Comparison of ENCODE assay signal across 1 cellular context in the genomic region with DNA sequence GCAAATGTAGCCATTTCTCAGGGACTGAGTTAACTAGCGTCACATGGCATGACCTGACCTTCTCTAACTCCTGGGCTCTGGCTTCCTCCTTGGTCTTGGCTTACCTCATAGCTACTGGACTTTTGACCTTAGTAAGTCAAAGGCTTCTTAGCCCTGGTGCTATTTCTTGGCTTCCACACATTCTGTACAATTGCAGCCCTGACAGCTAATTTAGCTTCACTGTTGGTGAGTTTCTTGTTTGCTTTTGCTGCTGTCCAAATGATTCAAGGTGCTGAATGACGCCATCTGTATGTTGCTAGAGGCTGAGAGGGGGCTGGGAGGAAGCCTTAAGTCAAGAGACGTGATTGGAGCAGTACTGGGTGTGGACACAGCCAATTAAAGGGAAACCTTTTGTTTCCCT.
TF ChIP-seq lines count a peak whose summit lies in the region.

No MANE protein-coding gene starts in this region.

TF ChIP-seq in A549, 52 proteins besides CTCF, POLR2A, EP300 and RAD21 (continued from another document):
- no peak for TF ChIP-seq MYC (IDR thresholded peaks at IDR 0.05; ENCODE audit: borderline replicate concordance, low read length)
- no peak for TF ChIP-seq GATA3 (IDR thresholded peaks at IDR 0.05; ENCODE audit: borderline replicate concordance)
- no peak for TF ChIP-seq KDM5A (IDR thresholded peaks at IDR 0.05)
